8 cellular contexts compared by ENCODE assay signal in genomic region chr2:148642891-148643416, GRCh38. TPM values are rescaled to one million over a fixed set of nuclear protein-coding genes. Genes with fewer than 3 reads are reported as not detected.
DNase-seq lines count a peak whose midpoint lies in the region; ATAC-seq and TF ChIP-seq lines count a peak whose summit lies in the region.

No MANE protein-coding gene starts in this region.

- ATAC-seq in GM23338, result no peak
- no peak for ATAC-seq in HG02610 (IDR thresholded peaks at IDR 0.05; ENCODE audit: unreplicated experiment)
- ATAC-seq in sciatic nerve, result no peak
- no peak for ATAC-seq in GM19452 (IDR thresholded peaks at IDR 0.05; ENCODE audit: unreplicated experiment)
- ATAC-seq in HG02588 (IDR thresholded peaks at IDR 0.05; ENCODE audit: unreplicated experiment), result no peak

- H3K9me3 Mint-ChIP-seq in GM23338, result no peaks in the 10 kb centered on the region; the same call in 2 of the 3 replicates

- no peaks in the 10 kb centered on the region for H3K9me2 ChIP-seq in GM23338 (ENCODE audit: insufficient read depth)

- H3K4me2 ChIP-seq in GM23338, result peak overlapping the region; percentile 81; the same call in 1 of the 2 replicates

- H3F3A ChIP-seq in GM23338 (replicated peaks; ENCODE audit: low read depth), result 0 out of 2 replicates have a peak, but pooled peaks cover 3% of the 10 kb centered on the region

- peak overlapping the region; percentile 86 for H3K4me3 Mint-ChIP-seq in GM23338

- intact Hi-C loops in sciatic nerve (cut with DNase I), result no loop called here

- no peak overlapping the region for H3K27ac Mint-ChIP-seq in GM23338

- peaks cover 27% of the 10 kb centered on the region for H3K79me2 ChIP-seq in GM23338 (replicated peaks; ENCODE audit: insufficient read depth)

- H3K27me3 ChIP-seq in GM23338 (ENCODE audit: insufficient read depth), result peaks cover 3% of the 10 kb centered on the region; the same call in 1 of the 2 replicates

- peaks cover 25% of the 10 kb centered on the region for H3K4me1 Mint-ChIP-seq in GM23338

- peaks cover 9% of the 10 kb centered on the region for H3K27me3 Mint-ChIP-seq in GM23338 (ENCODE audit: insufficient read depth, low read depth, poor library complexity)

- no peaks in the 10 kb centered on the region for H3K36me3 ChIP-seq in GM23338 (ENCODE audit: insufficient read depth)

- no peaks in the 10 kb centered on the region for H3K36me3 Mint-ChIP-seq in GM23338 (ENCODE audit: low read depth)

- peaks cover 27% of the 10 kb centered on the region for H3K4me1 ChIP-seq in GM23338 (ENCODE audit: insufficient read depth)

- no peak overlapping the region for H2AFZ ChIP-seq in GM23338

- DNase-seq in GM23338 (ENCODE audit: low spot score) (no peak), NOMO-1 treated with dmso at 0.1 percent for 144 hours (lab: John Stamatoyannopoulos, UW; ENCODE audit: unreplicated experiment) (peak; percentile 53), choroid plexus epithelial cell (ENCODE audit: low read depth) (peak; percentile 95), pons (ENCODE audit: low spot score) (peak; percentile 66), sciatic nerve (ENCODE audit: low spot score) (no peak)

- H3K4me3 ChIP-seq in GM23338, result peak overlapping the region; percentile 94
- H3K4me3 ChIP-seq in choroid plexus epithelial cell (ENCODE audit: low read depth, low read length), result peak overlapping the region; percentile 5

- TF ChIP-seq CTCF in GM23338 (conservative IDR thresholded peaks at IDR 0.05; ENCODE audit: low read depth in 2 of 2) (no peak), choroid plexus epithelial cell (conservative IDR thresholded peaks at IDR 0.05; ENCODE audit: low read depth, low read length) (no peak)

- no peak overlapping the region for H3K27ac ChIP-seq in GM23338 (ENCODE audit: low read depth)

- H4K20me1 ChIP-seq in GM23338 (replicated peaks; ENCODE audit: insufficient read depth), result peaks cover 21% of the 10 kb centered on the region

TF ChIP-seq in GM23338, 12 proteins besides CTCF, POLR2A, EP300 and RAD21:
- TF ChIP-seq STAT1 (IDR thresholded peaks at IDR 0.05; ENCODE audit: unreplicated experiment), result no peak
- TF ChIP-seq ZNF331 (CRISPR knock-in tag; IDR thresholded peaks at IDR 0.05; ENCODE audit: low read depth), result no peak
- no peak for TF ChIP-seq ZNF462 (CRISPR knock-in tag; IDR thresholded peaks at IDR 0.05)

RNA-seq across cellular contexts. Expression of gene EPC2, which starts 1.6 kb away (rescaled TPM):
- total RNA-seq in GM23338 (2014; rRNA removed; shearing (Covaris generic)), result 27.0 and 28.2 TPM in 2 replicates
- polyA plus RNA-seq in GM23338 (2016; fragmentation: Nextera tagmentation; extraction: Ambion mirVana), result 6.3 TPM in 2 replicates
- total RNA-seq in sciatic nerve, result 47.0 TPM

Comparison
In these comparisons a context has a peak if more than half of its experiments do, and no peak if none do; other contexts are left out.
1. DNase-seq: peak in NOMO-1 treated with dmso at 0.1 percent for 144 hours (single experiment), choroid plexus epithelial cell (single experiment) and pons (single experiment); none in GM23338 (single experiment) and sciatic nerve (single experiment).